ENCODE assay signal across 8 cellular contexts in genomic region chr9:87445646-87446045, GRCh38. TPM values are rescaled to one million over a fixed set of nuclear protein-coding genes. Genes with fewer than 3 reads are reported as not detected.
A peak's percentile ranks its signal among the peaks of the same experiment; 100 is the strongest.
DNase-seq lines count a peak whose midpoint lies in the region; ATAC-seq and TF ChIP-seq lines count a peak whose summit lies in the region.

No MANE protein-coding gene starts in this region.

- H3K9ac ChIP-seq in iPS-20b (ENCODE audit: low read depth, low read length): no peak overlapping the region

- intact Hi-C loops in esophagus squamous epithelium (cut with DNase I): no loop called here

- H3K9me3 ChIP-seq in iPS-20b (ENCODE audit: insufficient read depth, low read depth, low read length): no peaks in the 10 kb centered on the region
- no peaks in the 10 kb centered on the region for H3K9me3 ChIP-seq in esophagus squamous epithelium

- H3K4me3 Mint-ChIP-seq in activated naive CD8-positive, alpha-beta T cell treated with anti-CD3 and anti-CD28 coated beads for 36 hours: no peak overlapping the region

- TF ChIP-seq CTCF in GM10266 (IDR thresholded peaks at IDR 0.05; ENCODE audit: control insufficient read depth, insufficient read depth, low read depth, missing control alignments) (no peak), esophagus squamous epithelium (IDR thresholded peaks at IDR 0.05) (no peak)

- H3K4me1 Mint-ChIP-seq in activated naive CD8-positive, alpha-beta T cell treated with anti-CD3 and anti-CD28 coated beads for 36 hours: peaks cover 5% of the 10 kb centered on the region

- no peaks in the 10 kb centered on the region for H3K9me3 Mint-ChIP-seq in activated naive CD8-positive, alpha-beta T cell treated with anti-CD3 and anti-CD28 coated beads for 36 hours

- no peaks in the 10 kb centered on the region for H3K27me3 Mint-ChIP-seq in activated naive CD8-positive, alpha-beta T cell treated with anti-CD3 and anti-CD28 coated beads for 36 hours

- no peaks in the 10 kb centered on the region for H3K4me1 ChIP-seq in iPS-20b (ENCODE audit: insufficient read depth, low read length)
- no peaks in the 10 kb centered on the region for H3K4me1 ChIP-seq in esophagus squamous epithelium

- H3K27ac ChIP-seq in iPS-20b (ENCODE audit: low read length) (no peak overlapping the region), esophagus squamous epithelium (no peak overlapping the region)

- no peak overlapping the region for H3K27ac Mint-ChIP-seq in activated naive CD8-positive, alpha-beta T cell treated with anti-CD3 and anti-CD28 coated beads for 36 hours

- H3K36me3 ChIP-seq in iPS-20b (ENCODE audit: insufficient read depth, low read depth, low read length): no peaks in the 10 kb centered on the region
- no peaks in the 10 kb centered on the region for H3K36me3 ChIP-seq in esophagus squamous epithelium

- peak; percentile 86 for ATAC-seq in GM19468 (IDR thresholded peaks at IDR 0.05; ENCODE audit: extremely low read depth, unreplicated experiment)
- peak; percentile 97 for ATAC-seq in HG03521 (IDR thresholded peaks at IDR 0.05; ENCODE audit: unreplicated experiment)

- no peak for TF ChIP-seq POLR2A in esophagus squamous epithelium (IDR thresholded peaks at IDR 0.05)

- DNase-seq in GM10266 (ENCODE audit: extremely low spot score) (peak; percentile 51), superior temporal gyrus (ENCODE audit: extremely low spot score) (peak; percentile 79), amniotic stem cell (lab: John Stamatoyannopoulos, UW) (no peak), esophagus squamous epithelium (lab: John Stamatoyannopoulos, UW) (no peak)
- DNase-seq in activated naive CD8-positive, alpha-beta T cell treated with anti-CD3 and anti-CD28 coated beads for 36 hours: peak; percentile 3

- no peaks in the 10 kb centered on the region for H3K27me3 ChIP-seq in iPS-20b (ENCODE audit: insufficient read depth, low read length)
- peaks cover 0 to under 1% (median 0%) of the 10 kb centered on the region in 4 donors for H3K27me3 ChIP-seq in esophagus squamous epithelium

- H3K4me3 ChIP-seq in iPS-20b (ENCODE audit: low read length) (peak overlapping the region; percentile 14; the same call in 1 of the 2 replicates), esophagus squamous epithelium (peak overlapping the region in 1 of 4 donors; percentile 12)

- 26 to 47% methylated on average over 3 to 5 of the region's 5 CpGs for WGBS in esophagus squamous epithelium, 2 donors

- H3K36me3 Mint-ChIP-seq in activated naive CD8-positive, alpha-beta T cell treated with anti-CD3 and anti-CD28 coated beads for 36 hours: no peaks in the 10 kb centered on the region

RNA-seq across cellular contexts. Expression of gene DAPK1, which starts 52.0 kb away (rescaled TPM):
- 1 to 10 TPM; 1.6 to 1.9 TPM for total RNA-seq in activated naive CD8-positive, alpha-beta T cell treated with anti-CD3 and anti-CD28 coated beads for 36 hours
- 10 to 100 TPM in 1 of 4 donors, 1 to 10 TPM in 3; 2.2 to 14.5 (median 5.5) TPM for total RNA-seq in esophagus squamous epithelium

Comparison
In these comparisons a context has a peak if more than half of its experiments do, and no peak if none do; other contexts are left out.
1. DNase-seq: peak in GM10266 (single experiment), activated naive CD8-positive, alpha-beta T cell treated with anti-CD3 and anti-CD28 coated beads for 36 hours (single experiment) and superior temporal gyrus (single experiment); none in amniotic stem cell (single experiment) and esophagus squamous epithelium (single experiment).